Comparison of ENCODE assay signal across 8 cellular contexts in the genomic region with DNA sequence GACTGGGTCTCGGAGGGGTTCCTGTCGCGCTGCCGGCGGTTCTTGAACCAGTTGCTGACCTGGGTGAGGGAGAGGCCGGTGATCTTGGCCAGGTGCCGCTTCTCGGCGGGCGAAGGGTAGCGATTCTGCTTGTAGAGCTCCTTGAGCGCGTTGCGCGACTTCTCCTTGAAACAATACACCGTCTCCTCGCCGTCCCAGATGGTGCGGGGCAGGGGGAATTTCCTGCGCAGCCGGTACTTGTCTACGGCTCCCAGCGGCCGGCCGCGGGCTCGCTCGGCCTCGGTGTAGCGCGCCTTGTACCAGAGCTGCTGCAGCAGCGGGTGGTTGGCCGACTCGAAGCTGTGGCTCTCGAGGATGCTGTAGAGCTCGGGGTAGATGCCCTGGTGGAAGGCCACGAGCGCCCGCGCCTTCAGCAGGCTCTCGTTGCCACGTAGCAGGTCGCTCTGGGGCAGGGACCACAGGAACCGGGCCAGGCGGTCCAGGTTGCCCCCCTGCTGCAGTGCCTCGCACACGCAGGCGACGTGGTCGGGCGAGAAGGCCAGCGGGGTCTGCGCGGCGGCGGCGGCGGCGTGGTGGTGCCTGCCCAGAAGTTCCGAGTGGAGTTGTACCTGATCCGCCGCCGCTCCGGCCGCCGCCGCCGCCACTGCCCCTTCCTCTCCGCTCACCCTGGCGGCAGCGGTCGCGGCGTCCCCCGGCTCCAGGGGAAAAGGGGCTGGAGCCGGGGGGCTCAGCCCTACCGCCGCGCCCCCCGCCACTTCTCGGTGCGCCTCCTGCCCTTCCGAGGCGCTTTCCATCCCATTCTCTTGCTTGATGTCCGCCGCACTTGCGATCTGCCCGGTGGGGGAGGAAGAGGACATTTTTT. TPM values are rescaled to one million over a fixed set of nuclear protein-coding genes. Genes with fewer than 3 reads are reported as not detected.
DNase-seq lines count a peak whose midpoint lies in the region; ATAC-seq and TF ChIP-seq lines count a peak whose summit lies in the region.

No MANE protein-coding gene starts in this region.

- H3K27ac ChIP-seq in HUES48 (ENCODE audit: low read depth, low read length) (peak overlapping the region; percentile 89), cingulate gyrus (ENCODE audit: low read depth, low read length) (peak overlapping the region; percentile 10), liver (ENCODE audit: low read depth in 1 of 2, low read length in 2 of 2) (no peak overlapping the region)

- peak overlapping the region; percentile 86 for H3K9ac ChIP-seq in HUES48 (ENCODE audit: low read depth, low read length)
- no peak overlapping the region for H3K9ac ChIP-seq in liver (ENCODE audit: low read depth in 1 of 2, low read length in 2 of 2)

- H3K9me3 Mint-ChIP-seq in stimulated activated naive B cell treated with anti-CD40 and anti-IgM and Interleukin-4, amounts not matched to agents 10 μg/mL and 1 μg/mL and 100 μg/mL, for 72 hours: peaks cover 0 to 2% of the 10 kb centered on the region in 2 donors

- peak overlapping the region; percentile 81 for H3K4me3 ChIP-seq in HUES48 (ENCODE audit: low read depth, low read length)
- peak overlapping the region; percentile 76 to 85 (median 79) for H3K4me3 ChIP-seq in liver (ENCODE audit: low read depth in 1 of 3, low read length in 3 of 3)

- no peaks in the 10 kb centered on the region for H3K27me3 ChIP-seq in HUES48 (ENCODE audit: control insufficient read depth, insufficient read depth, low read length)
- peaks cover 0 to 2% (median 0%) of the 10 kb centered on the region in 4 donors for H3K27me3 ChIP-seq in liver (ENCODE audit: control insufficient read depth in 4 of 4, insufficient read depth in 4 of 4, low read length in 3 of 4)

- ATAC-seq in GM18868 (IDR thresholded peaks at IDR 0.05; ENCODE audit: unreplicated experiment): peak; percentile 40
- peak; percentile 54 to 59 for ATAC-seq in stimulated activated naive B cell treated with anti-CD40 and anti-IgM and Interleukin-4, amounts not matched to agents 10 μg/mL and 1 μg/mL and 100 μg/mL, for 72 hours (replicated peaks)

- H3K4me1 Mint-ChIP-seq in stimulated activated naive B cell treated with anti-CD40 and anti-IgM and Interleukin-4, amounts not matched to agents 10 μg/mL and 1 μg/mL and 100 μg/mL, for 72 hours: peaks cover 16 to 28% of the 10 kb centered on the region in 2 donors

- H3K36me3 ChIP-seq in HUES48 (ENCODE audit: control insufficient read depth, insufficient read depth, low read length) (peaks cover 20% of the 10 kb centered on the region), liver (ENCODE audit: control insufficient read depth in 4 of 4, insufficient read depth in 3 of 4, low read depth in 1 of 4, low read length in 3 of 4) (no peaks in the 10 kb centered on the region)

- under 1% methylated on average over 88 of the region's 88 CpGs for WGBS in liver

- H3K4me1 ChIP-seq in HUES48 (ENCODE audit: control insufficient read depth, insufficient read depth, low read length): peaks cover 20% of the 10 kb centered on the region
- peaks cover 12 to 28% (median 20%) of the 10 kb centered on the region in 4 donors for H3K4me1 ChIP-seq in liver (ENCODE audit: control insufficient read depth in 4 of 4, insufficient read depth in 4 of 4, low read length in 3 of 4)

- DNase-seq in Ammon's horn (ENCODE audit: low spot score) (peak; percentile 9), T-helper 9 cell (peak; percentile 7), dedifferentiated amniotic fluid mesenchymal stem cell (ENCODE audit: extremely low spot score) (no peak)
- DNase-seq in stimulated activated naive B cell treated with anti-CD40 and anti-IgM and Interleukin-4, amounts not matched to agents 10 μg/mL and 1 μg/mL and 100 μg/mL, for 72 hours: peak; percentile 13

- H3K27me3 Mint-ChIP-seq in stimulated activated naive B cell treated with anti-CD40 and anti-IgM and Interleukin-4, amounts not matched to agents 10 μg/mL and 1 μg/mL and 100 μg/mL, for 72 hours: peaks cover 60 to 71% of the 10 kb centered on the region in 2 donors

- no peak for TF ChIP-seq CTCF in liver (IDR thresholded peaks at IDR 0.05; ENCODE audit: low read depth, low read length, missing input control)

- H3K9me3 ChIP-seq in HUES48 (ENCODE audit: control insufficient read depth, insufficient read depth, low read length): no peaks in the 10 kb centered on the region
- H3K9me3 ChIP-seq in liver (ENCODE audit: control insufficient read depth in 4 of 4, low read length in 3 of 4): no peaks in the 10 kb centered on the region

- H3K36me3 Mint-ChIP-seq in stimulated activated naive B cell treated with anti-CD40 and anti-IgM and Interleukin-4, amounts not matched to agents 10 μg/mL and 1 μg/mL and 100 μg/mL, for 72 hours: peaks cover 0 to 2% of the 10 kb centered on the region in 2 donors

- H3K27ac Mint-ChIP-seq in stimulated activated naive B cell treated with anti-CD40 and anti-IgM and Interleukin-4, amounts not matched to agents 10 μg/mL and 1 μg/mL and 100 μg/mL, for 72 hours: peak overlapping the region; percentile 86

- no peak for TF ChIP-seq RAD21 in liver (IDR thresholded peaks at IDR 0.05)

- H3K4me3 Mint-ChIP-seq in stimulated activated naive B cell treated with anti-CD40 and anti-IgM and Interleukin-4, amounts not matched to agents 10 μg/mL and 1 μg/mL and 100 μg/mL, for 72 hours: peak overlapping the region; percentile 93 to 94

TF ChIP-seq in liver, 16 proteins besides CTCF, POLR2A, EP300 and RAD21:
- TF ChIP-seq YY1 (IDR thresholded peaks at IDR 0.05) (no peak), EGR1 (IDR thresholded peaks at IDR 0.05; ENCODE audit: low read depth in 2 of 2) (no peak), NR2F2 (IDR thresholded peaks at IDR 0.05) (no peak), SP1 (IDR thresholded peaks at IDR 0.05) (no peak), RXRA (IDR thresholded peaks at IDR 0.05) (no peak), HNF4A (conservative IDR thresholded peaks at IDR 0.05) (no peak), GABPA (IDR thresholded peaks at IDR 0.05 in 1 of 2, conservative IDR thresholded peaks at IDR 0.05 in 1 of 2) (no peak)
- TF ChIP-seq, protein P1, sequence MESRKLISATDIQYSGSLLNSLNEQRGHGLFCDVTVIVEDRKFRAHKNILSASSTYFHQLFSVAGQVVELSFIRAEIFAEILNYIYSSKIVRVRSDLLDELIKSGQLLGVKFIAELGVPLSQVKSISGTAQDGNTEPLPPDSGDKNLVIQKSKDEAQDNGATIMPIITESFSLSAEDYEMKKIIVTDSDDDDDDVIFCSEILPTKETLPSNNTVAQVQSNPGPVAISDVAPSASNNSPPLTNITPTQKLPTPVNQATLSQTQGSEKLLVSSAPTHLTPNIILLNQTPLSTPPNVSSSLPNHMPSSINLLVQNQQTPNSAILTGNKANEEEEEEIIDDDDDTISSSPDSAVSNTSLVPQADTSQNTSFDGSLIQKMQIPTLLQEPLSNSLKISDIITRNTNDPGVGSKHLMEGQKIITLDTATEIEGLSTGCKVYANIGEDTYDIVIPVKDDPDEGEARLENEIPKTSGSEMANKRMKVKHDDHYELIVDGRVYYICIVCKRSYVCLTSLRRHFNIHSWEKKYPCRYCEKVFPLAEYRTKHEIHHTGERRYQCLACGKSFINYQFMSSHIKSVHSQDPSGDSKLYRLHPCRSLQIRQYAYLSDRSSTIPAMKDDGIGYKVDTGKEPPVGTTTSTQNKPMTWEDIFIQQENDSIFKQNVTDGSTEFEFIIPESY (IDR thresholded peaks at IDR 0.05): no peak

RNA-seq across cellular contexts. Expression of a gene that starts 0.7 kb away (rescaled TPM):
- total RNA-seq in liver: under 1 TPM; 0.17 to 0.93 TPM
- under 1 TPM; 0.08 TPM for polyA plus RNA-seq in liver

RNA-seq across cellular contexts. Expression of a gene that starts 11.1 kb away (rescaled TPM):
- total RNA-seq in liver: 10 to 100 TPM; 13.8 to 18.5 TPM
- polyA plus RNA-seq in liver: 10 to 100 TPM in 1 of 2 donors, 1 to 10 TPM in 1; 8.9 to 15.5 TPM

Comparison
In these comparisons a context has a peak if more than half of its experiments do, and no peak if none do; other contexts are left out.
1. H3K27ac ChIP-seq: peak in HUES48 (single experiment) and cingulate gyrus (single experiment); none in liver (0 of 2).